In genomic region chr10:114179148-114179547, GRCh38 we compare ENCODE assay signal across 1 cellular context.
TF ChIP-seq lines count a peak whose summit lies in the region.

TSS of gene TDRD1 (plus strand) at chr10:114179353. CDS start at chr10:114187832, 8,479 bp downstream.

TF ChIP-seq in H1, 55 proteins besides CTCF, POLR2A, EP300 and RAD21:
- TF ChIP-seq MAX (IDR thresholded peaks at IDR 0.05) (peak; percentile 98), KDM4A (IDR thresholded peaks at IDR 0.05; ENCODE audit: low read depth, low read length, severe bottlenecking) (no peak), E2F6 (IDR thresholded peaks at IDR 0.05) (peak; percentile 92)
